8 cellular contexts compared by ENCODE assay signal in genomic region chr7:44921607-44922350, GRCh38. TPM values are rescaled to one million over a fixed set of nuclear protein-coding genes. Genes with fewer than 3 reads are reported as not detected.
DNase-seq lines count a peak whose midpoint lies in the region; ATAC-seq and TF ChIP-seq lines count a peak whose summit lies in the region.

No MANE protein-coding gene starts in this region.

- intact Hi-C loops in PC-9 (cut with micrococcal nuclease; ENCODE audit: unreplicated experiment): loop anchor here (1.0 to 2.0 kb wide), 4 partner anchors 64 to 333 kb away; partner anchors contain the start of gene H2AZ2
- intact Hi-C loops in esophagus squamous epithelium (cut with DNase I): loop anchor here (5.0 to 10.0 kb wide), 2 partner anchors 64 to 337 kb away; partner anchors contain the start of gene TMED4
- intact Hi-C loops in natural killer cell (cut with micrococcal nuclease): loop anchor here (1.0 to 5.0 kb wide), 5 partner anchors 64 to 333 kb away; partner anchors contain the start of gene H2AZ2

- CTCF ChIA-PET in PC-9 (lab: Charles Lee): no interaction called here

- no peak overlapping the region for H3K4me2 ChIP-seq in PC-9

- no peak overlapping the region for H3K27ac Mint-ChIP-seq in CD4-positive, CD25-positive, alpha-beta regulatory T cell
- H3K27ac Mint-ChIP-seq in activated T-cell treated with anti-CD3 and anti-CD28 coated beads, Interleukin-2, amount 50 U/mL, for 24 hours: peak overlapping the region; percentile 34
- peak overlapping the region in 1 of 2 donors; percentile 74 for H3K27ac Mint-ChIP-seq in natural killer cell
- peak overlapping the region; percentile 26 for H3K27ac Mint-ChIP-seq in stimulated activated memory B cell treated with anti-CD40 and anti-IgM and Interleukin-4, amounts not matched to agents 10 μg/mL and 1 μg/mL and 100 μg/mL, for 72 hours

- H3K36me3 ChIP-seq in CD4-positive, CD25-positive, alpha-beta regulatory T cell (ENCODE audit: control insufficient read depth, insufficient read depth, low read length): no peaks in the 10 kb centered on the region
- H3K36me3 ChIP-seq in PC-9 (ENCODE audit: low read depth) (no peaks in the 10 kb centered on the region), esophagus squamous epithelium (no peaks in the 10 kb centered on the region)

- H3K9me3 Mint-ChIP-seq in CD4-positive, CD25-positive, alpha-beta regulatory T cell: no peaks in the 10 kb centered on the region
- H3K9me3 Mint-ChIP-seq in activated T-cell treated with anti-CD3 and anti-CD28 coated beads, Interleukin-2, amount 50 U/mL, for 24 hours: no peaks in the 10 kb centered on the region
- no peaks in the 10 kb centered on the region for H3K9me3 Mint-ChIP-seq in natural killer cell
- H3K9me3 Mint-ChIP-seq in stimulated activated memory B cell treated with anti-CD40 and anti-IgM and Interleukin-4, amounts not matched to agents 10 μg/mL and 1 μg/mL and 100 μg/mL, for 72 hours: no peaks in the 10 kb centered on the region

- H3K4me1 ChIP-seq in CD4-positive, CD25-positive, alpha-beta regulatory T cell (ENCODE audit: control insufficient read depth, insufficient read depth, low read length, poor library complexity, severe bottlenecking): no peaks in the 10 kb centered on the region
- H3K4me1 ChIP-seq in PC-9 (replicated peaks; ENCODE audit: insufficient read depth) (no peaks in the 10 kb centered on the region), esophagus squamous epithelium (peaks cover 0 to 7% (median 3%) of the 10 kb centered on the region in 3 donors)

- WGBS in esophagus squamous epithelium, 2 donors: 65 to 67% methylated on average over 6 to 7 of the region's 14 CpGs

- H3F3A ChIP-seq in PC-9 (ENCODE audit: insufficient read depth, low read depth): no peaks in the 10 kb centered on the region

- no peaks in the 10 kb centered on the region for H3K9me2 ChIP-seq in PC-9 (ENCODE audit: insufficient read depth)

- no peak overlapping the region for H2AFZ ChIP-seq in PC-9

- peaks cover 0 to 5% (median 1%) of the 10 kb centered on the region in 4 donors for H3K4me1 Mint-ChIP-seq in CD4-positive, CD25-positive, alpha-beta regulatory T cell
- H3K4me1 Mint-ChIP-seq in activated T-cell treated with anti-CD3 and anti-CD28 coated beads, Interleukin-2, amount 50 U/mL, for 24 hours (ENCODE audit: low read depth): peaks cover 19% of the 10 kb centered on the region
- peaks cover 0 to 4% of the 10 kb centered on the region in 2 donors for H3K4me1 Mint-ChIP-seq in natural killer cell
- peaks cover 12% of the 10 kb centered on the region for H3K4me1 Mint-ChIP-seq in stimulated activated memory B cell treated with anti-CD40 and anti-IgM and Interleukin-4, amounts not matched to agents 10 μg/mL and 1 μg/mL and 100 μg/mL, for 72 hours

- H3K36me3 Mint-ChIP-seq in CD4-positive, CD25-positive, alpha-beta regulatory T cell: no peaks in the 10 kb centered on the region
- H3K36me3 Mint-ChIP-seq in activated T-cell treated with anti-CD3 and anti-CD28 coated beads, Interleukin-2, amount 50 U/mL, for 24 hours (ENCODE audit: low read depth): no peaks in the 10 kb centered on the region
- no peaks in the 10 kb centered on the region for H3K36me3 Mint-ChIP-seq in natural killer cell
- H3K36me3 Mint-ChIP-seq in stimulated activated memory B cell treated with anti-CD40 and anti-IgM and Interleukin-4, amounts not matched to agents 10 μg/mL and 1 μg/mL and 100 μg/mL, for 72 hours: no peaks in the 10 kb centered on the region

- H3K79me2 ChIP-seq in PC-9 (ENCODE audit: low read depth): no peaks in the 10 kb centered on the region

- H4K20me1 ChIP-seq in PC-9 (ENCODE audit: insufficient read depth): no peaks in the 10 kb centered on the region

- H3K9me3 ChIP-seq in CD4-positive, CD25-positive, alpha-beta regulatory T cell (ENCODE audit: control insufficient read depth in 2 of 2, low read length in 2 of 2): no peaks in the 10 kb centered on the region
- H3K9me3 ChIP-seq in PC-9 (ENCODE audit: insufficient read depth, low read depth) (no peaks in the 10 kb centered on the region; the same call in 1 of the 2 replicates), esophagus squamous epithelium (no peaks in the 10 kb centered on the region)

- peaks cover 4% of the 10 kb centered on the region for H3K27me3 Mint-ChIP-seq in CD4-positive, CD25-positive, alpha-beta regulatory T cell
- H3K27me3 Mint-ChIP-seq in activated T-cell treated with anti-CD3 and anti-CD28 coated beads, Interleukin-2, amount 50 U/mL, for 24 hours: no peaks in the 10 kb centered on the region
- peaks cover 0 to 7% of the 10 kb centered on the region in 2 donors for H3K27me3 Mint-ChIP-seq in natural killer cell (ENCODE audit: low read depth in 2 of 2)
- H3K27me3 Mint-ChIP-seq in stimulated activated memory B cell treated with anti-CD40 and anti-IgM and Interleukin-4, amounts not matched to agents 10 μg/mL and 1 μg/mL and 100 μg/mL, for 72 hours: no peaks in the 10 kb centered on the region

- no TSS peak for BruUV-seq in PC-9 (replicated peaks; lab: Mats Ljungman, UMichigan)

- DNase-seq in CD4-positive, CD25-positive, alpha-beta regulatory T cell: peak; percentile 84 to 85 (median 85)
- peak; percentile 73 for DNase-seq in Jurkat, Clone E6-1 (ENCODE audit: low read depth, low spot score)
- DNase-seq in PC-9 (peak; percentile 61 to 82), esophagus squamous epithelium (lab: John Stamatoyannopoulos, UW) (peak; percentile 58), natural killer cell (peak; percentile 94)
- DNase-seq in activated T-cell treated with anti-CD3 and anti-CD28 coated beads, Interleukin-2, amount 50 U/mL, for 24 hours: peak; percentile 98

- POLR2A ChIA-PET in PC-9 (lab: Charles Lee; ENCODE audit: unreplicated experiment): no interaction called here

- no peaks in the 10 kb centered on the region for H3K27me3 ChIP-seq in CD4-positive, CD25-positive, alpha-beta regulatory T cell (ENCODE audit: control insufficient read depth, insufficient read depth, low read length)
- H3K27me3 ChIP-seq in PC-9 (ENCODE audit: insufficient read depth, low read depth) (no peaks in the 10 kb centered on the region), esophagus squamous epithelium (no peaks in the 10 kb centered on the region)

- peak; percentile 90 to 97 for ATAC-seq in CD4-positive, CD25-positive, alpha-beta regulatory T cell (ENCODE audit: low read depth in 2 of 2)
- ATAC-seq in GM19455 (IDR thresholded peaks at IDR 0.05; ENCODE audit: unreplicated experiment) (peak; percentile 84), natural killer cell (peak; percentile 94 to 99 (median 99))
- ATAC-seq in stimulated activated memory B cell treated with anti-CD40 and anti-IgM and Interleukin-4, amounts not matched to agents 10 μg/mL and 1 μg/mL and 100 μg/mL, for 72 hours: peak; percentile 96

- H3K4me3 ChIP-seq in CD4-positive, CD25-positive, alpha-beta regulatory T cell (ENCODE audit: low read depth, low read length): no peak overlapping the region
- H3K4me3 ChIP-seq in Jurkat, Clone E6-1 (ENCODE audit: low read length): no peak overlapping the region
- no peak overlapping the region for H3K4me3 ChIP-seq in PC-9
- H3K4me3 ChIP-seq in esophagus squamous epithelium: no peak overlapping the region

- TF ChIP-seq CTCF in PC-9 (conservative IDR thresholded peaks at IDR 0.05): peak; percentile 99
- TF ChIP-seq CTCF in esophagus squamous epithelium (IDR thresholded peaks at IDR 0.05): peak; percentile 77 to 91 (median 81)
- peak; percentile 87 for TF ChIP-seq CTCF in natural killer cell (IDR thresholded peaks at IDR 0.05)

- H3K27ac ChIP-seq in CD4-positive, CD25-positive, alpha-beta regulatory T cell (ENCODE audit: insufficient read depth, low read length, poor library complexity, severe bottlenecking): no peak overlapping the region
- no peak overlapping the region for H3K27ac ChIP-seq in PC-9
- no peak overlapping the region for H3K27ac ChIP-seq in esophagus squamous epithelium

- TF ChIP-seq POLR2A in esophagus squamous epithelium (IDR thresholded peaks at IDR 0.05): no peak

- H3K4me3 Mint-ChIP-seq in CD4-positive, CD25-positive, alpha-beta regulatory T cell: peak overlapping the region in 1 of 4 donors; percentile 32
- H3K4me3 Mint-ChIP-seq in activated T-cell treated with anti-CD3 and anti-CD28 coated beads, Interleukin-2, amount 50 U/mL, for 24 hours: no peak overlapping the region
- no peak overlapping the region for H3K4me3 Mint-ChIP-seq in natural killer cell
- no peak overlapping the region for H3K4me3 Mint-ChIP-seq in stimulated activated memory B cell treated with anti-CD40 and anti-IgM and Interleukin-4, amounts not matched to agents 10 μg/mL and 1 μg/mL and 100 μg/mL, for 72 hours

RNA-seq across cellular contexts. Expression of gene PURB, which starts 36.4 kb away (rescaled TPM):
- 29.9 TPM for total RNA-seq in CD4-positive, CD25-positive, alpha-beta regulatory T cell
- polyA plus RNA-seq in CD4-positive, CD25-positive, alpha-beta regulatory T cell: 1 to 10 TPM; 1.1 to 2.5 (median 1.9) TPM
- polyA plus RNA-seq in Jurkat, Clone E6-1 (2012; ENCODE audit: insufficient read depth, insufficient read length): 14.1 TPM
- total RNA-seq in PC-9 (2021): 33.1 and 38.2 TPM in 2 replicates
- total RNA-seq in esophagus squamous epithelium: 10 to 100 TPM; 16.4 to 27.7 (median 21.5) TPM
- total RNA-seq in natural killer cell: 10 to 100 TPM; 28.5 to 36.0 (median 33.7) TPM

RNA-seq across cellular contexts. Expression of gene MYO1G, which starts 57.0 kb away (rescaled TPM):
- 427 TPM for total RNA-seq in CD4-positive, CD25-positive, alpha-beta regulatory T cell
- polyA plus RNA-seq in CD4-positive, CD25-positive, alpha-beta regulatory T cell: 100 to 1,000 TPM; 132 to 229 (median 160) TPM
- polyA plus RNA-seq in Jurkat, Clone E6-1 (2012; ENCODE audit: insufficient read depth, insufficient read length): 172 TPM
- 0.24 and 0.28 TPM in 2 replicates for total RNA-seq in PC-9 (2021)
- total RNA-seq in esophagus squamous epithelium: 1 to 10 TPM; 1.3 to 5.0 (median 2.6) TPM
- 100 to 1,000 TPM; 371 to 470 (median 429) TPM for total RNA-seq in natural killer cell

Comparison
In these comparisons a context has a peak if more than half of its experiments do, and no peak if none do; other contexts are left out.
1. H3K27ac Mint-ChIP-seq: peak in activated T-cell treated with anti-CD3 and anti-CD28 coated beads, Interleukin-2, amount 50 U/mL, for 24 hours (single experiment) and stimulated activated memory B cell treated with anti-CD40 and anti-IgM and Interleukin-4, amounts not matched to agents 10 μg/mL and 1 μg/mL and 100 μg/mL, for 72 hours (single experiment); none in CD4-positive, CD25-positive, alpha-beta regulatory T cell (0 of 3).
2. RNA of gene MYO1G, which starts 57.0 kb away (total RNA-seq): 371 to 470 TPM in natural killer cell and 427 TPM in CD4-positive, CD25-positive, alpha-beta regulatory T cell (single experiment); 1.3 to 5.0 TPM in esophagus squamous epithelium and 0.24 to 0.28 TPM in PC-9; every median in the first group is over 10 times any median in the second.
3. Peak in every context shown above with its lines, with median percentiles within 50 percentile points of each other: ATAC-seq, DNase-seq and CTCF ChIP-seq.